Comparison of ENCODE assay signal across 1 cellular context in genomic region chr11:2687223-2687530, GRCh38.
TF ChIP-seq lines count a peak whose summit lies in the region.

No MANE protein-coding gene starts in this region.

TF ChIP-seq in GM23338, 12 proteins besides CTCF, POLR2A, EP300 and RAD21 (continued from another document):
- TF ChIP-seq REST (IDR thresholded peaks at IDR 0.05; ENCODE audit: unreplicated experiment), result no peak
- no peak for TF ChIP-seq STAT1 (IDR thresholded peaks at IDR 0.05; ENCODE audit: unreplicated experiment)
- no peak for TF ChIP-seq NANOG (IDR thresholded peaks at IDR 0.05; ENCODE audit: borderline replicate concordance)
TF ChIP-seq in GM23338: peak in this region for 0.
